ENCODE assay signal across 12 cellular contexts in the genomic region with DNA sequence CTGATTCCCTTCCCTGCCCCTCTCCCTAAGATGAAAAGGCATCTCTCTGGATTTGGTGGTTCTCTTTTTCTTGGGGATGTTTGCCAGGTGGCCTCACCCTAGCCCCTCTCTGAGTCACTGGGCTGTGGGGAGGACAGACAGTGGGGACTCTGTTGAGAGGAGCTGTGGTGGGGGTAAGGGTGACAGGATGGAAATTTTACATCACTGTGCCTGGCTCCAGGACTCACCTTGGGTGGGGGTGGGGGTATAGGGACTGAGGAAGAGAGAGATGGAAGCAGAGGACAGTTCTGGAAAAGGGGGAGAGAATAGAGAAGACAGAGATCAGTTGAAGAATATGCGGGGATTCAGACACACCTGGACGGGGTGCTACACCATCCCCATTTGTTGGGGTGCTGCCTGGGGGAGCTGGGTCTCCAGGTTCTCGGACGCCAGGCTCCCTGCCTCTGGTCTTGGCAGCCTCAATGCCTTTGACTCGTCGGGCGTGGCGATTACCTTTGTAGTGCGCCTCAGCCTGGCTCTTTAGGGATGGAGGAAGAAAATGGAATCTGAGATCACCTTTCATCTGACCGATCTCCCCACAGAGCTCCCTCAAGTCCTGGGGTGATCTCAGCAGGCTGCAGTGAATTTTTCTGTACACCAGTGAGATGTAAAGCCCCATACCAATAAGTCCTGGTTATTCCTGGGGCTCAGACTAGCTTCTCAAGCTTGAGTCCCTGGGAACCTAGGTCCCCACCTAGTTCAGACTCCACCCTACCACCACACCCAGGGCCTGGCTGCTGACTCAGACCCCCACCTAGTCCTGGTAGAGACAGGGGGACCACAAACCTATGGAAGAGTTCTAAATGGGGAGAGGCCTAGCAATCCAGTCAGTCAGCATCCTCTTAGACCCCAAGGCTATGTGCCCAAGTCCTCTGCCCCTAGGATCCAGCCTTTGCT. TPM values are rescaled to one million over a fixed set of nuclear protein-coding genes. Genes with fewer than 3 reads are reported as not detected.
DNase-seq lines count a peak whose midpoint lies in the region; ATAC-seq and TF ChIP-seq lines count a peak whose summit lies in the region.
"Had no signal": no experiment of that assay in that cellular context is flagged by ENCODE, and none has a peak within 500 bp of the region (broad histone marks: within the 10 kb centered on the region; RNA-seq: fewer than 3 reads in every experiment).

No MANE protein-coding gene starts in this region.

- peaks cover 12% of the 10 kb centered on the region for H3K27me3 Mint-ChIP-seq in activated T-helper 2 cell treated with anti-CD3 and anti-CD28 coated beads, Interferon-gamma antibody, Interleukin-2, Interleukin-4, amounts not matched to agents 10 μg/mL and 5 μg/mL and 100 μg/mL, durations not matched to agents 14 hours and 24 hours and 36 hours (ENCODE audit: low read depth)
- H3K27me3 Mint-ChIP-seq: activated CD4-positive, alpha-beta T cell treated with anti-CD3 and anti-CD28 coated beads, Interleukin-2, amount 10 ng/mL, durations not matched to agents 7 days and 5 days had no signal

- H3K27me3 ChIP-seq in heart right ventricle: no peaks in the 10 kb centered on the region
- no peaks in the 10 kb centered on the region for H3K27me3 ChIP-seq in right cardiac atrium (ENCODE audit: control insufficient read depth, insufficient read depth)
- no peaks in the 10 kb centered on the region for H3K27me3 ChIP-seq in vagina
- no peaks in the 10 kb centered on the region for H3K27me3 ChIP-seq in left lung
- H3K27me3 ChIP-seq in adrenal gland: no peaks in the 10 kb centered on the region

- H3K9me3 Mint-ChIP-seq in activated T-helper 2 cell treated with anti-CD3 and anti-CD28 coated beads, Interferon-gamma antibody, Interleukin-2, Interleukin-4, amounts not matched to agents 10 μg/mL and 5 μg/mL and 100 μg/mL, durations not matched to agents 14 hours and 24 hours and 36 hours: no peaks in the 10 kb centered on the region
- H3K9me3 Mint-ChIP-seq: activated CD4-positive, alpha-beta T cell treated with anti-CD3 and anti-CD28 coated beads, Interleukin-2, amount 10 ng/mL, durations not matched to agents 7 days and 5 days had no signal

- H3K4me1 ChIP-seq in heart right ventricle: peaks cover 21 to 94% (median 72%) of the 10 kb centered on the region in 9 donors
- peaks cover 9% of the 10 kb centered on the region for H3K4me1 ChIP-seq in right cardiac atrium (ENCODE audit: control insufficient read depth, insufficient read depth, low read length)
- peaks cover 74% of the 10 kb centered on the region for H3K4me1 ChIP-seq in vagina
- peaks cover 14 to 49% of the 10 kb centered on the region in 2 donors for H3K4me1 ChIP-seq in left lung
- peaks cover 2 to 36% of the 10 kb centered on the region in 2 donors for H3K4me1 ChIP-seq in adrenal gland (replicated peaks in 1 of 2)

- DNase-seq in heart right ventricle (no peak), Right ventricle myocardium inferior (ENCODE audit: missing footprints) (no peak), right cardiac atrium (peak in 2 of 3 donors; percentile 41), vagina (ENCODE audit: extremely low spot score in 2 of 2) (no peak), left lung (no peak), NOMO-1 treated with dmso at 0.1 percent for 144 hours (lab: John Stamatoyannopoulos, UW; ENCODE audit: unreplicated experiment) (no peak), adrenal gland (no peak)
- no peak for DNase-seq in activated T-helper 2 cell treated with anti-CD3 and anti-CD28 coated beads, Interferon-gamma antibody, Interleukin-2, Interleukin-4, amounts not matched to agents 10 μg/mL and 5 μg/mL and 100 μg/mL, durations not matched to agents 14 hours and 24 hours and 36 hours (ENCODE audit: low spot score)
- DNase-seq: activated CD4-positive, alpha-beta T cell treated with anti-CD3 and anti-CD28 coated beads, Interleukin-2, amount 10 ng/mL, durations not matched to agents 7 days and 5 days; activated effector memory CD4-positive, alpha-beta T cell treated with anti-CD3 and anti-CD28 coated beads, Interleukin-2, amount 50 U/mL, for 16 hours; AML-193 had no signal

- no peaks in the 10 kb centered on the region for H3K9me3 ChIP-seq in heart right ventricle
- H3K9me3 ChIP-seq in right cardiac atrium (ENCODE audit: control insufficient read depth, low read length): no peaks in the 10 kb centered on the region
- H3K9me3 ChIP-seq in vagina: no peaks in the 10 kb centered on the region
- H3K9me3 ChIP-seq in left lung: no peaks in the 10 kb centered on the region
- no peaks in the 10 kb centered on the region for H3K9me3 ChIP-seq in adrenal gland (replicated peaks in 1 of 3)

- WGBS in heart right ventricle, 2 donors: 94 to 97% methylated on average over 10 of the region's 10 CpGs
- WGBS in right cardiac atrium: 94% methylated on average over 10 of the region's 10 CpGs
- WGBS in adrenal gland, 4 donors: 91 to 96% (median 93%) methylated on average over 9 to 10 of the region's 10 CpGs

- H3K36me3 ChIP-seq in heart right ventricle (peaks cover 0 to 28% (median 0%) of the 10 kb centered on the region in 9 donors), vagina (no peaks in the 10 kb centered on the region), left lung (peaks cover 0 to 7% of the 10 kb centered on the region in 2 donors), adrenal gland (replicated peaks in 1 of 2) (no peaks in the 10 kb centered on the region)

- TF ChIP-seq CTCF in heart right ventricle (IDR thresholded peaks at IDR 0.05) (no peak), vagina (IDR thresholded peaks at IDR 0.05) (no peak), left lung (IDR thresholded peaks at IDR 0.05) (no peak), adrenal gland (IDR thresholded peaks at IDR 0.05) (no peak)

- intact Hi-C loops in heart right ventricle (cut with DNase I): loop anchor here in 1 of 10 donors (10.0 kb wide), 1 partner anchor 369 kb away; a partner anchor contains a TSS
- intact Hi-C loops in Right ventricle myocardium inferior (cut with DNase I): no loop called here
- intact Hi-C loops in activated T-helper 2 cell treated with anti-CD3 and anti-CD28 coated beads, Interferon-gamma antibody, Interleukin-2, Interleukin-4, amounts not matched to agents 10 μg/mL and 5 μg/mL and 100 μg/mL, durations not matched to agents 14 hours and 24 hours and 36 hours (cut with micrococcal nuclease): loop anchor here (10.0 kb wide), 1 partner anchor 359 kb away; no protein-coding TSS in a partner anchor
- intact Hi-C loops in right cardiac atrium (cut with DNase I): no loop called here
- intact Hi-C loops in vagina (cut with DNase I): no loop called here
- intact Hi-C loops in left lung (cut with DNase I): no loop called here
- intact Hi-C loops in adrenal gland (cut with DNase I): no loop called here

- H3K27ac Mint-ChIP-seq in activated T-helper 2 cell treated with anti-CD3 and anti-CD28 coated beads, Interferon-gamma antibody, Interleukin-2, Interleukin-4, amounts not matched to agents 10 μg/mL and 5 μg/mL and 100 μg/mL, durations not matched to agents 14 hours and 24 hours and 36 hours: peak overlapping the region; percentile 38
- H3K27ac Mint-ChIP-seq: activated CD4-positive, alpha-beta T cell treated with anti-CD3 and anti-CD28 coated beads, Interleukin-2, amount 10 ng/mL, durations not matched to agents 7 days and 5 days had no signal

- no peak overlapping the region for H3K4me3 Mint-ChIP-seq in activated T-helper 2 cell treated with anti-CD3 and anti-CD28 coated beads, Interferon-gamma antibody, Interleukin-2, Interleukin-4, amounts not matched to agents 10 μg/mL and 5 μg/mL and 100 μg/mL, durations not matched to agents 14 hours and 24 hours and 36 hours (ENCODE audit: low read depth)
- H3K4me3 Mint-ChIP-seq: activated CD4-positive, alpha-beta T cell treated with anti-CD3 and anti-CD28 coated beads, Interleukin-2, amount 10 ng/mL, durations not matched to agents 7 days and 5 days had no signal

- TF ChIP-seq POLR2A in vagina (IDR thresholded peaks at IDR 0.05) (no peak), adrenal gland (IDR thresholded peaks at IDR 0.05) (no peak)

- H3K4me3 ChIP-seq in heart right ventricle (no peak overlapping the region), right cardiac atrium (ENCODE audit: low read length) (no peak overlapping the region), vagina (no peak overlapping the region), left lung (no peak overlapping the region), adrenal gland (no peak overlapping the region)

- H3K36me3 Mint-ChIP-seq in activated T-helper 2 cell treated with anti-CD3 and anti-CD28 coated beads, Interferon-gamma antibody, Interleukin-2, Interleukin-4, amounts not matched to agents 10 μg/mL and 5 μg/mL and 100 μg/mL, durations not matched to agents 14 hours and 24 hours and 36 hours (ENCODE audit: low read depth): no peaks in the 10 kb centered on the region

- ATAC-seq in heart right ventricle (peak in 1 of 8 donors; percentile 6), Right ventricle myocardium inferior (no peak), right cardiac atrium (no peak), left lung (no peak)
- ATAC-seq: sciatic nerve had no signal

- H3K27ac ChIP-seq in heart right ventricle (peak overlapping the region in 9 of 10 donors; percentile 27 to 77 (median 58)), right cardiac atrium (ENCODE audit: low read length) (no peak overlapping the region), vagina (peak overlapping the region; percentile 93), left lung (no peak overlapping the region), adrenal gland (peak overlapping the region in 1 of 5 donors; percentile 32)

- peaks cover 12% of the 10 kb centered on the region for H3K4me1 Mint-ChIP-seq in activated T-helper 2 cell treated with anti-CD3 and anti-CD28 coated beads, Interferon-gamma antibody, Interleukin-2, Interleukin-4, amounts not matched to agents 10 μg/mL and 5 μg/mL and 100 μg/mL, durations not matched to agents 14 hours and 24 hours and 36 hours (ENCODE audit: low read depth)

RNA-seq across cellular contexts. Expression of a gene that starts 9.6 kb away (rescaled TPM):
- 1 to 10 TPM in 1 of 10 donors, under 1 TPM in 3, not detected in 6; 0.15 to 2.9 (median 0.25) TPM for total RNA-seq in heart right ventricle
- under 1 TPM in 1 of 2 donors, not detected in 1; 0.45 TPM for polyA plus RNA-seq in heart right ventricle
- total RNA-seq in Right ventricle myocardium inferior: 0.22 TPM
- 1.8 and 2.3 TPM in 2 replicates for total RNA-seq in activated T-helper 2 cell treated with anti-CD3 and anti-CD28 coated beads, Interferon-gamma antibody, Interleukin-2, Interleukin-4, amounts not matched to agents 10 μg/mL and 5 μg/mL and 100 μg/mL, durations not matched to agents 14 hours and 24 hours and 36 hours
- total RNA-seq in right cardiac atrium: under 1 TPM; 0.39 to 0.71 (median 0.46) TPM
- polyA plus RNA-seq in right cardiac atrium: 0.20 TPM
- total RNA-seq in vagina: not detected
- 10 to 100 TPM in 1 of 2 donors, under 1 TPM in 1; 0.99 to 10.3 TPM for total RNA-seq in left lung
- total RNA-seq in adrenal gland: 1 to 10 TPM in 5 of 8 donors, under 1 TPM in 3; 0.18 to 6.8 (median 1.3) TPM
- polyA plus RNA-seq in adrenal gland: 1 to 10 TPM in 1 of 3 donors, under 1 TPM in 2; 0.56 to 1.3 (median 0.93) TPM

RNA-seq across cellular contexts. Expression of a gene that starts 10.6 kb away (rescaled TPM):
- total RNA-seq in heart right ventricle (10 to 100 TPM in 2 of 10 donors, 1 to 10 TPM in 8; 3.8 to 19.1 (median 4.8) TPM), Right ventricle myocardium inferior (11.6 TPM), right cardiac atrium (10 to 100 TPM in 1 of 4 donors, 1 to 10 TPM in 3; 6.5 to 17.0 (median 8.9) TPM), vagina (38.8 TPM), left lung (10 to 100 TPM; 18.1 to 19.0 TPM), adrenal gland (10 to 100 TPM in 6 of 8 donors, 1 to 10 TPM in 2; 6.5 to 38.2 (median 13.1) TPM)
- polyA plus RNA-seq in heart right ventricle (10 to 100 TPM in 1 of 2 donors, 1 to 10 TPM in 1; 8.1 to 10.5 TPM), right cardiac atrium (6.0 TPM), adrenal gland (10 to 100 TPM in 2 of 3 donors, 1 to 10 TPM in 1; 2.7 to 28.0 (median 24.3) TPM)
- total RNA-seq in activated T-helper 2 cell treated with anti-CD3 and anti-CD28 coated beads, Interferon-gamma antibody, Interleukin-2, Interleukin-4, amounts not matched to agents 10 μg/mL and 5 μg/mL and 100 μg/mL, durations not matched to agents 14 hours and 24 hours and 36 hours: 0.60 and 0.78 TPM in 2 replicates

RNA-seq across cellular contexts. Expression of a gene that starts 45.2 kb away (rescaled TPM):
- total RNA-seq in heart right ventricle (10 to 100 TPM; 35.7 to 86.1 (median 48.8) TPM), Right ventricle myocardium inferior (53.5 TPM), right cardiac atrium (100 to 1,000 TPM in 1 of 4 donors, 10 to 100 TPM in 3; 57.0 to 141 (median 60.2) TPM), vagina (95.0 TPM), left lung (100 to 1,000 TPM in 1 of 2 donors, 10 to 100 TPM in 1; 76.4 to 142 TPM), adrenal gland (100 to 1,000 TPM in 3 of 8 donors, 10 to 100 TPM in 5; 64.9 to 141 (median 75.9) TPM)
- polyA plus RNA-seq in heart right ventricle (100 to 1,000 TPM in 1 of 2 donors, 10 to 100 TPM in 1; 31.9 to 154 TPM), right cardiac atrium (49.3 TPM), adrenal gland (100 to 1,000 TPM in 1 of 3 donors, 10 to 100 TPM in 2; 52.2 to 118 (median 56.7) TPM)
- 41.4 and 41.5 TPM in 2 replicates for total RNA-seq in activated T-helper 2 cell treated with anti-CD3 and anti-CD28 coated beads, Interferon-gamma antibody, Interleukin-2, Interleukin-4, amounts not matched to agents 10 μg/mL and 5 μg/mL and 100 μg/mL, durations not matched to agents 14 hours and 24 hours and 36 hours

RNA-seq across cellular contexts. Expression of a gene that starts 49.0 kb away (rescaled TPM):
- total RNA-seq in heart right ventricle (100 to 1,000 TPM; 111 to 143 (median 131) TPM), Right ventricle myocardium inferior (130 TPM), right cardiac atrium (100 to 1,000 TPM; 103 to 120 (median 119) TPM), vagina (47.6 TPM), left lung (100 to 1,000 TPM; 157 to 184 TPM), adrenal gland (100 to 1,000 TPM in 7 of 8 donors, 10 to 100 TPM in 1; 95.2 to 183 (median 152) TPM)
- polyA plus RNA-seq in heart right ventricle (100 to 1,000 TPM in 1 of 2 donors, 10 to 100 TPM in 1; 64.0 to 152 TPM), right cardiac atrium (112 TPM), adrenal gland (100 to 1,000 TPM in 1 of 3 donors, 10 to 100 TPM in 2; 54.7 to 252 (median 80.9) TPM)
- 108 and 109 TPM in 2 replicates for total RNA-seq in activated T-helper 2 cell treated with anti-CD3 and anti-CD28 coated beads, Interferon-gamma antibody, Interleukin-2, Interleukin-4, amounts not matched to agents 10 μg/mL and 5 μg/mL and 100 μg/mL, durations not matched to agents 14 hours and 24 hours and 36 hours

Comparison
In these comparisons a context has a peak if more than half of its experiments do, and no peak if none do; other contexts are left out.
1. DNase-seq: peak in right cardiac atrium (2 of 3); none in heart right ventricle (0 of 2), Right ventricle myocardium inferior (single experiment), activated T-helper 2 cell treated with anti-CD3 and anti-CD28 coated beads, Interferon-gamma antibody, Interleukin-2, Interleukin-4, amounts not matched to agents 10 μg/mL and 5 μg/mL and 100 μg/mL, durations not matched to agents 14 hours and 24 hours and 36 hours (single experiment), vagina (0 of 2), left lung (0 of 2), NOMO-1 treated with dmso at 0.1 percent for 144 hours (single experiment) and adrenal gland (0 of 7).
2. H3K27ac ChIP-seq: peak in heart right ventricle (9 of 10) and vagina (single experiment); none in right cardiac atrium (single experiment) and left lung (0 of 2).